16 cellular contexts compared by ENCODE assay signal in the genomic region with DNA sequence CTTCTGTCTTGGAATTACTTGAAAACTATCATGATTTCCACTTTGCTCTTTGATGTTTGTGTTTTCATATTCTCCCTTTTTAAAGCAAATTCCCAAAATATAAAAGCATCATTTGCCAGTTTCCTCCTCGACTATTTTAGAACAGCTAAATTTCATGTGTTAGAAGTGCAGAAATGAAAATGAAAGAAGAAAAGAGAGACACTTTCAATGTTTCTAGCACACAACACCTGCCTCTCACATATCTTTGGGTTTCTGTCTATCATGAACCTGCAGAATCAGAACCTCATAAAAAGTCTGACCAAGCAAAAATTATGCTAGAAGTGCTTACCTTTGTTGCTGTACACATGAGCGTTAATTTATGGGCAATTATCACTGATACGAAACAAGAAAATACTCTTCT. TPM values are rescaled to one million over a fixed set of nuclear protein-coding genes. Genes with fewer than 3 reads are reported as not detected.
A peak's percentile ranks its signal among the peaks of the same experiment; 100 is the strongest.
DNase-seq lines count a peak whose midpoint lies in the region; ATAC-seq and TF ChIP-seq lines count a peak whose summit lies in the region.
"Had no signal": no experiment of that assay in that cellular context is flagged by ENCODE, and none has a peak within 500 bp of the region (broad histone marks: within the 10 kb centered on the region; RNA-seq: fewer than 3 reads in every experiment).

No MANE protein-coding gene starts in this region.

- no peak for ATAC-seq in activated naive CD8-positive, alpha-beta T cell treated with anti-CD3 and anti-CD28 coated beads, Interleukin-2, amount 10 ng/mL, durations not matched to agents 7 days and 5 days (ENCODE audit: low read depth)
- ATAC-seq in stimulated activated effector memory CD8-positive, alpha-beta T cell treated with anti-CD3 and anti-CD28 coated beads, Interleukin-12 subunit alpha, Interleukin-12 subunit beta, amount 100 ng/mL, for 72 hours, result no peak
- no peak for ATAC-seq in HG03460 (IDR thresholded peaks at IDR 0.05; ENCODE audit: unreplicated experiment)
- ATAC-seq: right cardiac atrium had no signal

- intact Hi-C loops in activated naive CD4-positive, alpha-beta T cell treated with anti-CD3 and anti-CD28 coated beads for 36 hours (cut with micrococcal nuclease), result loop anchor here (1.0 kb wide), 2 partner anchors 287 to 319 kb away; a partner anchor contains a TSS

- TF ChIP-seq CTCF in osteocyte (IDR thresholded peaks at IDR 0.05), result no peak

- H3K36me3 Mint-ChIP-seq in activated naive CD4-positive, alpha-beta T cell treated with anti-CD3 and anti-CD28 coated beads for 36 hours (ENCODE audit: low read depth), result peaks cover 2% of the 10 kb centered on the region
- H3K36me3 Mint-ChIP-seq in IgD-negative memory B cell (peaks cover 2% of the 10 kb centered on the region), osteocyte (ENCODE audit: unreplicated experiment) (peaks cover 5% of the 10 kb centered on the region)
- no peaks in the 10 kb centered on the region for H3K36me3 Mint-ChIP-seq in activated naive CD8-positive, alpha-beta T cell treated with anti-CD3 and anti-CD28 coated beads, Interleukin-2, amount 10 ng/mL, durations not matched to agents 7 days and 5 days
- no peaks in the 10 kb centered on the region for H3K36me3 Mint-ChIP-seq in stimulated activated effector memory CD8-positive, alpha-beta T cell treated with anti-CD3 and anti-CD28 coated beads, Interleukin-12 subunit alpha, Interleukin-12 subunit beta, amount 100 ng/mL, for 72 hours

- CTCF ChIA-PET in activated naive CD4-positive, alpha-beta T cell treated with anti-CD3 and anti-CD28 coated beads for 36 hours (lab: Charles Lee), result interaction anchor here (1.3 to 1.8 kb wide), 4 partner anchors 9 to 418 kb away, joined by 3 to 5 read pairs (median 4); no protein-coding TSS in a partner anchor

- no peaks in the 10 kb centered on the region for H3K9me3 Mint-ChIP-seq in activated naive CD4-positive, alpha-beta T cell treated with anti-CD3 and anti-CD28 coated beads for 36 hours
- H3K9me3 Mint-ChIP-seq in IgD-negative memory B cell (peaks cover 0 to 12% (median 9%) of the 10 kb centered on the region in 3 donors), osteocyte (ENCODE audit: unreplicated experiment) (no peaks in the 10 kb centered on the region)
- no peaks in the 10 kb centered on the region for H3K9me3 Mint-ChIP-seq in activated naive CD8-positive, alpha-beta T cell treated with anti-CD3 and anti-CD28 coated beads, Interleukin-2, amount 10 ng/mL, durations not matched to agents 7 days and 5 days
- no peaks in the 10 kb centered on the region for H3K9me3 Mint-ChIP-seq in stimulated activated effector memory CD8-positive, alpha-beta T cell treated with anti-CD3 and anti-CD28 coated beads, Interleukin-12 subunit alpha, Interleukin-12 subunit beta, amount 100 ng/mL, for 72 hours

- no peak overlapping the region for H3K27ac Mint-ChIP-seq in activated naive CD4-positive, alpha-beta T cell treated with anti-CD3 and anti-CD28 coated beads for 36 hours
- H3K27ac Mint-ChIP-seq in IgD-negative memory B cell, result peak overlapping the region in 2 of 3 donors; percentile 73 to 74
- H3K27ac Mint-ChIP-seq in activated naive CD8-positive, alpha-beta T cell treated with anti-CD3 and anti-CD28 coated beads, Interleukin-2, amount 10 ng/mL, durations not matched to agents 7 days and 5 days, result no peak overlapping the region
- H3K27ac Mint-ChIP-seq in stimulated activated effector memory CD8-positive, alpha-beta T cell treated with anti-CD3 and anti-CD28 coated beads, Interleukin-12 subunit alpha, Interleukin-12 subunit beta, amount 100 ng/mL, for 72 hours, result no peak overlapping the region
- no peak overlapping the region for H3K27ac Mint-ChIP-seq in osteocyte (ENCODE audit: unreplicated experiment)
- H3K27ac Mint-ChIP-seq: HFFc6, nephron progenitor cell had no signal

- POLR2A ChIA-PET in activated naive CD8-positive, alpha-beta T cell treated with anti-CD3 and anti-CD28 coated beads, Interleukin-2, amount 10 ng/mL, durations not matched to agents 7 days and 5 days (lab: Charles Lee), result no interaction called here

- peaks cover 47% of the 10 kb centered on the region for H3K4me1 Mint-ChIP-seq in activated naive CD4-positive, alpha-beta T cell treated with anti-CD3 and anti-CD28 coated beads for 36 hours (ENCODE audit: low read depth)
- H3K4me1 Mint-ChIP-seq in IgD-negative memory B cell (peaks cover 25 to 40% (median 31%) of the 10 kb centered on the region in 3 donors), osteocyte (ENCODE audit: unreplicated experiment) (peaks cover 29% of the 10 kb centered on the region)
- peaks cover 51% of the 10 kb centered on the region for H3K4me1 Mint-ChIP-seq in activated naive CD8-positive, alpha-beta T cell treated with anti-CD3 and anti-CD28 coated beads, Interleukin-2, amount 10 ng/mL, durations not matched to agents 7 days and 5 days
- H3K4me1 Mint-ChIP-seq in stimulated activated effector memory CD8-positive, alpha-beta T cell treated with anti-CD3 and anti-CD28 coated beads, Interleukin-12 subunit alpha, Interleukin-12 subunit beta, amount 100 ng/mL, for 72 hours, result peaks cover 63% of the 10 kb centered on the region

- peaks cover 82% of the 10 kb centered on the region for H3K27me3 Mint-ChIP-seq in activated naive CD4-positive, alpha-beta T cell treated with anti-CD3 and anti-CD28 coated beads for 36 hours (ENCODE audit: low read depth)
- H3K27me3 Mint-ChIP-seq in IgD-negative memory B cell (peaks cover 73% of the 10 kb centered on the region), osteocyte (ENCODE audit: unreplicated experiment) (peaks cover 92% of the 10 kb centered on the region)
- H3K27me3 Mint-ChIP-seq in activated naive CD8-positive, alpha-beta T cell treated with anti-CD3 and anti-CD28 coated beads, Interleukin-2, amount 10 ng/mL, durations not matched to agents 7 days and 5 days, result peaks cover 88% of the 10 kb centered on the region

- no peak for DNase-seq in activated naive CD4-positive, alpha-beta T cell treated with anti-CD3 and anti-CD28 coated beads for 36 hours
- DNase-seq in activated naive CD4-positive, alpha-beta T cell treated with Interleukin-2 at 50 U/mL for 16 hours, result no peak
- DNase-seq in activated naive CD8-positive, alpha-beta T cell treated with anti-CD3 and anti-CD28 coated beads, Interleukin-2, amount 10 ng/mL, durations not matched to agents 7 days and 5 days, result no peak
- no peak for DNase-seq in stimulated activated effector memory CD8-positive, alpha-beta T cell treated with anti-CD3 and anti-CD28 coated beads, Interleukin-12 subunit alpha, Interleukin-12 subunit beta, amount 100 ng/mL, for 72 hours (ENCODE audit: low spot score in 2 of 2)
- DNase-seq in central memory CD4-positive, alpha-beta T cell, result no peak
- DNase-seq in osteocyte (ENCODE audit: extremely low spot score, unreplicated experiment), result no peak
- DNase-seq: foreskin fibroblast, HFFc6, NCI-H2227 treated with DMSO at 0.1 percent for 48 hours, right cardiac atrium, tibial artery had no signal

- H3K4me3 Mint-ChIP-seq in activated naive CD4-positive, alpha-beta T cell treated with anti-CD3 and anti-CD28 coated beads for 36 hours, result peak overlapping the region; percentile 55
- H3K4me3 Mint-ChIP-seq in IgD-negative memory B cell (peak overlapping the region; percentile 62 to 94 (median 86)), osteocyte (ENCODE audit: unreplicated experiment) (no peak overlapping the region)
- H3K4me3 Mint-ChIP-seq in activated naive CD8-positive, alpha-beta T cell treated with anti-CD3 and anti-CD28 coated beads, Interleukin-2, amount 10 ng/mL, durations not matched to agents 7 days and 5 days, result peak overlapping the region; percentile 80
- peak overlapping the region; percentile 91 for H3K4me3 Mint-ChIP-seq in stimulated activated effector memory CD8-positive, alpha-beta T cell treated with anti-CD3 and anti-CD28 coated beads, Interleukin-12 subunit alpha, Interleukin-12 subunit beta, amount 100 ng/mL, for 72 hours
- H3K4me3 Mint-ChIP-seq: HFFc6 had no signal

RNA-seq across cellular contexts. Expression of a gene that starts 1.9 kb away (rescaled TPM):
- total RNA-seq in activated naive CD4-positive, alpha-beta T cell treated with anti-CD3 and anti-CD28 coated beads for 36 hours, result under 1 TPM in 1 of 2 experiments, not detected in 1; 0.14 TPM
- polyA plus RNA-seq in IgD-negative memory B cell, result not detected
- not detected for total RNA-seq in activated naive CD8-positive, alpha-beta T cell treated with anti-CD3 and anti-CD28 coated beads, Interleukin-2, amount 10 ng/mL, durations not matched to agents 7 days and 5 days
- total RNA-seq in osteocyte, result not detected in 2 replicates
- total RNA-seq: HFFc6, lower leg skin, right cardiac atrium had no signal
- polyA plus RNA-seq: adipose tissue, right cardiac atrium had no signal

Comparison
In these comparisons a context has a peak if more than half of its experiments do, and no peak if none do; other contexts are left out.
1. H3K27ac Mint-ChIP-seq: peak in IgD-negative memory B cell (2 of 3); none in activated naive CD4-positive, alpha-beta T cell treated with anti-CD3 and anti-CD28 coated beads for 36 hours (single experiment), activated naive CD8-positive, alpha-beta T cell treated with anti-CD3 and anti-CD28 coated beads, Interleukin-2, amount 10 ng/mL, durations not matched to agents 7 days and 5 days (single experiment), stimulated activated effector memory CD8-positive, alpha-beta T cell treated with anti-CD3 and anti-CD28 coated beads, Interleukin-12 subunit alpha, Interleukin-12 subunit beta, amount 100 ng/mL, for 72 hours (single experiment) and osteocyte (single experiment).